Comparison of ENCODE assay signal across 16 cellular contexts in the genomic region with DNA sequence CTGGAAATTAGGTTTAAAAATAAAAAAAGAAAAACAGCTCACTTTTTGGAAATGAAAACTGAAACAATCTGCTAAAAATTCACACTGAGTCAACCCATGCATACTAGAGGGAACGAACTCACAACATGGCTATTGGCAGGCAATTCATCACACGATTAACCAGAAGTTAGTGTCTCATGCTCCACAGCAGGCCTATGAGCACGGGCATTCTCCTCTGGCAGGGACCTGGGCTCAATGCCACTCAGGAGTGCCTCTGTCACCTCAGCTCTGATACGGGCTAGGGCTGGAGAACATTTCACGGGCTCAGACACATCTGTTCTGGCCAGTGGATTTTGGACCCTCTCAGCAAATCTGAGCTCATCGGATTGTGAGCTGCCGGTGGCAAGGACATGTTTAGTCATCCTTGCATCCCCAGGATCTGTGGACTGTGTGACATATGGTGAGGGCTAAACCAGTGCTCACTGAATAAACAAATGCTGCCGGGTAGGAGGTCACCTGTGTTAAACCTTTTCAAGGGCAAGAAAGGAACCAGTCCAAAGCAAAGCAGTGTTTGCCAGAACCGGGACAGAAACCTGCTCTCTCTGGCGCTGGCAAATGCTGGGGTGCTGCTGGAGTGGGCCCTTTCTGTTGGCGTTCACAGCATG.
A peak's percentile ranks its signal among the peaks of the same experiment; 100 is the strongest.
DNase-seq lines count a peak whose midpoint lies in the region; ATAC-seq, FAIRE-seq and TF ChIP-seq lines count a peak whose summit lies in the region.
"Had no signal": no experiment of that assay in that cellular context is flagged by ENCODE, and none has a peak within 500 bp of the region (broad histone marks: within the 10 kb centered on the region; RNA-seq: fewer than 3 reads in every experiment).

No MANE protein-coding gene starts in this region.

- intact Hi-C loops in tibial artery (cut with DNase I; ENCODE audit: low total_unique reads) = no loop called here

- no peak for DNase-seq in activated T-cell treated with anti-CD3 and anti-CD28 coated beads, Interleukin-2, amount 50 U/mL, for 24 hours
- DNase-seq in activated T-cell treated with anti-CD3 and anti-CD28 coated beads, Interleukin-2, amount 50 U/mL, for 1 hour = no peak
- DNase-seq in cerebellar cortex (ENCODE audit: low spot score) (peak; percentile 88), tibial artery (peak in 1 of 2 donors; percentile 35), NCI-H1417 treated with DMSO at 0.1 percent for 48 hours (lab: John Stamatoyannopoulos, UW) (no peak), NCI-H345 treated with DMSO at 0.1 percent for 48 hours (lab: John Stamatoyannopoulos, UW; ENCODE audit: unreplicated experiment) (no peak)
- DNase-seq: DMS79 treated with DMSO at 0.1 percent for 48 hours; H9; NCI-H146; stimulated activated CD4-positive, alpha-beta T cell treated with anti-CD3 and anti-CD28 coated beads, Interleukin-12 subunit alpha, Interleukin-12 subunit beta, amount 100 ng/mL, for 4 hours had no signal

- H3K9me3 ChIP-seq in tibial artery = no peaks in the 10 kb centered on the region

- peaks cover 98% of the 10 kb centered on the region for H3K36me3 Mint-ChIP-seq in activated T-cell treated with anti-CD3 and anti-CD28 coated beads, Interleukin-2, amount 50 U/mL, for 24 hours (ENCODE audit: low read depth)

- peaks cover 3% of the 10 kb centered on the region for H3K4me1 Mint-ChIP-seq in activated T-cell treated with anti-CD3 and anti-CD28 coated beads, Interleukin-2, amount 50 U/mL, for 24 hours (ENCODE audit: low read depth)
- H3K4me1 Mint-ChIP-seq: nephron had no signal

- no peak overlapping the region for H3K4me3 Mint-ChIP-seq in activated T-cell treated with anti-CD3 and anti-CD28 coated beads, Interleukin-2, amount 50 U/mL, for 24 hours
- H3K4me3 Mint-ChIP-seq: activated T-helper 17 cell treated with anti-CD3 and anti-CD28 coated beads, Interleukin-2, amount 50 U/mL, for 72 hours; central memory CD8-positive, alpha-beta T cell; H9; nephron had no signal

- H3K27ac Mint-ChIP-seq in activated T-cell treated with anti-CD3 and anti-CD28 coated beads, Interleukin-2, amount 50 U/mL, for 24 hours = peak overlapping the region; percentile 13
- H3K27ac Mint-ChIP-seq: nephron had no signal

- H3K27me3 ChIP-seq in tibial artery = no peaks in the 10 kb centered on the region

- no peaks in the 10 kb centered on the region for H3K9me3 Mint-ChIP-seq in activated T-cell treated with anti-CD3 and anti-CD28 coated beads, Interleukin-2, amount 50 U/mL, for 24 hours
- H3K9me3 Mint-ChIP-seq: activated T-helper 17 cell treated with anti-CD3 and anti-CD28 coated beads, Interleukin-2, amount 50 U/mL, for 72 hours; central memory CD8-positive, alpha-beta T cell; H9 had no signal

- FAIRE-seq in islet of Langerhans (lab: Jason Lieb, UNC) = peak; percentile 92
- FAIRE-seq: GM12892 had no signal

- no peaks in the 10 kb centered on the region for H3K27me3 Mint-ChIP-seq in activated T-cell treated with anti-CD3 and anti-CD28 coated beads, Interleukin-2, amount 50 U/mL, for 24 hours
- H3K27me3 Mint-ChIP-seq: activated T-helper 17 cell treated with anti-CD3 and anti-CD28 coated beads, Interleukin-2, amount 50 U/mL, for 72 hours; central memory CD8-positive, alpha-beta T cell had no signal

- ATAC-seq in GM18907 (IDR thresholded peaks at IDR 0.05; ENCODE audit: unreplicated experiment) = no peak
- ATAC-seq: activated T-helper 17 cell treated with anti-CD3 and anti-CD28 coated beads, Interleukin-2, amount 50 U/mL, for 72 hours had no signal

- TF ChIP-seq CTCF in tibial artery (IDR thresholded peaks at IDR 0.05) = no peak

- peak overlapping the region; percentile 56 to 63 for H3K27ac ChIP-seq in tibial artery

- no peak overlapping the region for H3K4me3 ChIP-seq in tibial artery

- H3K4me1 ChIP-seq in tibial artery = peaks cover 0 to 16% (median 0%) of the 10 kb centered on the region in 4 donors

- H3K36me3 ChIP-seq in tibial artery = peaks cover 53 to 100% (median 96%) of the 10 kb centered on the region in 3 donors
